ENCODE assay signal across 1 cellular context in genomic region chr10:50417906-50418697, GRCh38.
TF ChIP-seq lines count a peak whose summit lies in the region.

No MANE protein-coding gene starts in this region.

TF ChIP-seq in HepG2, 621 proteins besides CTCF, POLR2A, EP300 and RAD21 (continued from another document and continues in another):
- TF ChIP-seq ZNF564 (CRISPR knock-in tag; IDR thresholded peaks at IDR 0.05) (0 out of 2 replicates have a peak, but pooled peaks have one; percentile 38), RBM39 (IDR thresholded peaks at IDR 0.05; ENCODE audit: low read depth, low read length, poor library complexity, severe bottlenecking) (peak; percentile 65), KLF12 (CRISPR knock-in tag; IDR thresholded peaks at IDR 0.05; ENCODE audit: borderline replicate concordance) (peak; percentile 68; the same call in 1 of the 2 replicates), SAP130 (CRISPR knock-in tag; IDR thresholded peaks at IDR 0.05; ENCODE audit: low read depth) (0 out of 2 replicates have a peak, but pooled peaks have one; percentile 22), NRL (CRISPR knock-in tag; IDR thresholded peaks at IDR 0.05; ENCODE audit: borderline replicate concordance) (0 out of 2 replicates have a peak, but pooled peaks have one; percentile 29), YEATS4 (CRISPR knock-in tag; IDR thresholded peaks at IDR 0.05; ENCODE audit: borderline replicate concordance) (peak; percentile 63), DMAP1 (CRISPR knock-in tag; IDR thresholded peaks at IDR 0.05) (0 out of 2 replicates have a peak, but pooled peaks have one; percentile 18), ZNF891 (CRISPR knock-in tag; IDR thresholded peaks at IDR 0.05) (peak; percentile 58; the same call in 1 of the 2 replicates), ZNF773 (CRISPR knock-in tag; IDR thresholded peaks at IDR 0.05; ENCODE audit: borderline replicate concordance) (no peak), POLR2G (IDR thresholded peaks at IDR 0.05; ENCODE audit: low read depth, low read length) (peak; percentile 35; the same call in 1 of the 2 replicates), MYPOP (CRISPR knock-in tag; IDR thresholded peaks at IDR 0.05) (peak; percentile 90), ZNF879 (CRISPR knock-in tag; IDR thresholded peaks at IDR 0.05) (no peak), ARID2 (CRISPR knock-in tag; IDR thresholded peaks at IDR 0.05; ENCODE audit: borderline replicate concordance) (no peak), ZNF263 (CRISPR knock-in tag; IDR thresholded peaks at IDR 0.05) (0 out of 2 replicates have a peak, but pooled peaks have one; percentile 22), ZNF101 (CRISPR knock-in tag; IDR thresholded peaks at IDR 0.05; ENCODE audit: borderline replicate concordance, low read depth) (no peak), HDAC2 (CRISPR knock-in tag; IDR thresholded peaks at IDR 0.05) (0 out of 2 replicates have a peak, but pooled peaks have one; percentile 27), ZNF800 (CRISPR knock-in tag; IDR thresholded peaks at IDR 0.05) (peak; percentile 98), HDAC6 (IDR thresholded peaks at IDR 0.05; ENCODE audit: low read depth, low read length) (peak; percentile 68; the same call in 1 of the 2 replicates), ZNF207 (IDR thresholded peaks at IDR 0.05; ENCODE audit: borderline replicate concordance) (no peak), ZBTB40 (IDR thresholded peaks at IDR 0.05) (no peak), ZBTB40 (CRISPR knock-in tag; IDR thresholded peaks at IDR 0.05) (0 out of 2 replicates have a peak, but pooled peaks have one; percentile 20), ZBTB14 (CRISPR knock-in tag; IDR thresholded peaks at IDR 0.05) (peak; percentile 84), ZNF768 (CRISPR knock-in tag; IDR thresholded peaks at IDR 0.05) (peak; percentile 30; the same call in 1 of the 2 replicates), CREM (IDR thresholded peaks at IDR 0.05) (no peak), CREM (CRISPR knock-in tag; IDR thresholded peaks at IDR 0.05) (no peak), SMYD3 (CRISPR knock-in tag; IDR thresholded peaks at IDR 0.05) (no peak), HBP1 (CRISPR knock-in tag; IDR thresholded peaks at IDR 0.05; ENCODE audit: low read depth) (no peak), UBTF (CRISPR knock-in tag; IDR thresholded peaks at IDR 0.05) (peak; percentile 96), ZBTB21 (CRISPR knock-in tag; IDR thresholded peaks at IDR 0.05) (no peak), GABPB1 (CRISPR knock-in tag; IDR thresholded peaks at IDR 0.05) (peak; percentile 44; the same call in 1 of the 2 replicates), ZNF687 (CRISPR knock-in tag; IDR thresholded peaks at IDR 0.05) (peak; percentile 76)
